28 cellular contexts compared by ENCODE assay signal in the genomic region with DNA sequence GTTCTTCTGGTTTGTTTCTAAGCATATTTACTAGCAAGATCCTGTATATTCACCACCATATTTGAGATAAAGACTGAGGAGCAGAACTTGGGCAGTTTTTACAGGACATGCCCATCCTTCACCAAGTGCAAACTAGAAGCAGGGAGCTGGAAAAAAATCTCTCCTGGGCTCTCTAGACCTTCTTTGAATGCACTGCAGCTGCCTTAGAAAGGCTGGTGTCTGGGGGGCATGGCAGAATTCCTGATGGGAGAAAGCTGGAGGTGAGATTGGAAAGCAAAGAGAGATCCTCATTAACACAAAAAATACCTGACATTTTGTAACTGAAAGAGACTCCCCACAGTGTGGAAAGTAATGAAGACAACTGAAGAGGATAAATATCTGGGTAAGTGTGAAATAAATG.
"Had no signal": no experiment of that assay in that cellular context is flagged by ENCODE, and none has a peak within 500 bp of the region (broad histone marks: within the 10 kb centered on the region; RNA-seq: fewer than 3 reads in every experiment).

No MANE protein-coding gene starts in this region.

- H3K27ac ChIP-seq: adrenal gland, body of pancreas, breast epithelium, SJCRH30, SK-N-MC, WERI-Rb-1 had no signal

- H3K4me1 ChIP-seq: adrenal gland, breast epithelium, SJCRH30 had no signal

- H3K4me3 ChIP-seq: adrenal gland, body of pancreas, breast epithelium, MG63, SJCRH30, SK-N-MC had no signal

- DNase-seq: activated CD4-positive, alpha-beta T cell treated with anti-CD3 and anti-CD28 coated beads, Interleukin-2, amount 10 ng/mL, durations not matched to agents 24 days and 14 days; activated CD4-positive, alpha-beta T cell treated with anti-CD3 and anti-CD28 coated beads, Interleukin-2, amount 50 U/mL, for 4 hours; activated CD8-positive, alpha-beta T cell treated with anti-CD3 and anti-CD28 coated beads, Interleukin-2, amount 10 ng/mL, durations not matched to agents 7 days and 5 days; activated gamma-delta T cell treated with Interleukin-2 at 50 U/mL for 16 hours; activated naive CD4-positive, alpha-beta T cell treated with anti-CD3 and anti-CD28 coated beads for 36 hours; activated T-cell treated with anti-CD3 and anti-CD28 coated beads, Interleukin-2, amount 50 U/mL, for 24 hours; adrenal gland; body of pancreas; MG63; MV-4-11; NCI-H1092; NCI-H146; NCI-H187; NCI-H2029 treated with DMSO at 0.1 percent for 48 hours; NCI-H2107; NCI-H2171; NCI-H510A; NCI-H526; NCI-H748 treated with DMSO at 0.1 percent for 48 hours; NK-92 treated with Interleukin-12 subunit alpha and Interleukin-12 subunit beta, amount 100 ng/mL, for 24 hours; OCI-M1; Right ventricle myocardium superior; SJCRH30; T1000; WERI-Rb-1 had no signal

- H3K27ac Mint-ChIP-seq: activated CD4-positive, alpha-beta T cell treated with anti-CD3 and anti-CD28 coated beads, Interleukin-2, amount 10 ng/mL, durations not matched to agents 24 days and 14 days; activated CD8-positive, alpha-beta T cell treated with anti-CD3 and anti-CD28 coated beads, Interleukin-2, amount 10 ng/mL, durations not matched to agents 7 days and 5 days; activated naive CD4-positive, alpha-beta T cell treated with anti-CD3 and anti-CD28 coated beads for 36 hours; activated naive CD4-positive, alpha-beta T cell treated with anti-CD3 and anti-CD28 coated beads, Interleukin-2, amount 50 U/mL, for 72 hours; activated T-cell treated with anti-CD3 and anti-CD28 coated beads, Interleukin-2, amount 50 U/mL, for 24 hours had no signal

- H3K4me1 Mint-ChIP-seq: activated CD4-positive, alpha-beta T cell treated with anti-CD3 and anti-CD28 coated beads, Interleukin-2, amount 10 ng/mL, durations not matched to agents 24 days and 14 days had no signal

- H3K4me3 Mint-ChIP-seq: activated CD4-positive, alpha-beta T cell treated with anti-CD3 and anti-CD28 coated beads, Interleukin-2, amount 10 ng/mL, durations not matched to agents 24 days and 14 days; activated CD8-positive, alpha-beta T cell treated with anti-CD3 and anti-CD28 coated beads, Interleukin-2, amount 10 ng/mL, durations not matched to agents 7 days and 5 days; activated naive CD4-positive, alpha-beta T cell treated with anti-CD3 and anti-CD28 coated beads for 36 hours; activated T-cell treated with anti-CD3 and anti-CD28 coated beads, Interleukin-2, amount 50 U/mL, for 24 hours had no signal

- H3K27me3 Mint-ChIP-seq: activated CD4-positive, alpha-beta T cell treated with anti-CD3 and anti-CD28 coated beads, Interleukin-2, amount 10 ng/mL, durations not matched to agents 24 days and 14 days; activated T-cell treated with anti-CD3 and anti-CD28 coated beads, Interleukin-2, amount 50 U/mL, for 24 hours had no signal

- ATAC-seq: activated CD8-positive, alpha-beta T cell treated with anti-CD3 and anti-CD28 coated beads, Interleukin-2, amount 10 ng/mL, durations not matched to agents 7 days and 5 days; activated naive CD4-positive, alpha-beta T cell treated with anti-CD3 and anti-CD28 coated beads, Interleukin-2, amount 50 U/mL, for 72 hours; body of pancreas had no signal

- H3K27me3 ChIP-seq: adrenal gland, body of pancreas, breast epithelium, MG63 had no signal

- H3K9me3 ChIP-seq: adrenal gland, body of pancreas, breast epithelium, MG63, SJCRH30 had no signal

- H3K36me3 ChIP-seq: adrenal gland, breast epithelium, MG63, SJCRH30, WERI-Rb-1 had no signal
